13 cellular contexts compared by ENCODE assay signal in the genomic region with DNA sequence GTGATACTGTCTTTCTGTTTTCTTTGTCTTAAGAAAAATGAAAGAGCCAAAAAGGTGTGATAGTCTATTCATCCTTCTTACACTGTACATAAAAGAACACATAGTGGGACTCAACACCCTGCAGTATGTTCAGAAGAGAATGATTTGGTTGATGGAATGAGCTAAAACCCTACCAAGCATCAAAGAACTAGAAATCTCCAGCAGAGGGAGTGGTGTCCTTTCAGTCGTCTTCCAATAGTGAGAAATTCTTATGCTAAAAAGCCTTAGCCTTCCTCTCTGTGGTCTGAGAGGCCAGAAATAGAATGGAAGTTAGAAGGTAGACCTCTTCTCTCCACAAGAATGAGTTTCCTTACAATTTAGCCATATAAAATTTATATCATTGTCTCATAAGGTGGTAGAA.
DNase-seq lines count a peak whose midpoint lies in the region; ATAC-seq and TF ChIP-seq lines count a peak whose summit lies in the region.
"Had no signal": no experiment of that assay in that cellular context is flagged by ENCODE, and none has a peak within 500 bp of the region (broad histone marks: within the 10 kb centered on the region; RNA-seq: fewer than 3 reads in every experiment).

No MANE protein-coding gene starts in this region.

- WGBS in right lobe of liver (ENCODE audit: insufficient coverage, low coverage, low lambda C conversion rate, missing lambda C conversion rate), result 0% methylated on average over 1 of the region's 1 CpG

- no peak overlapping the region for H3K4me3 ChIP-seq in Karpas-422 (ENCODE audit: low read length)
- no peak overlapping the region for H3K4me3 ChIP-seq in right lobe of liver
- H3K4me3 ChIP-seq: body of pancreas, GM23248 had no signal

- H3K9me3 Mint-ChIP-seq in natural killer cell, result peaks cover 3 to 6% of the 10 kb centered on the region in 2 donors

- no peak for TF ChIP-seq POLR2A in right lobe of liver (IDR thresholded peaks at IDR 0.05)

- TF ChIP-seq CTCF in right lobe of liver (IDR thresholded peaks at IDR 0.05) (peak; percentile 29 to 50 (median 46)), natural killer cell (IDR thresholded peaks at IDR 0.05) (no peak)

- H3K36me3 ChIP-seq in Karpas-422 (ENCODE audit: insufficient read depth, low read length), result no peaks in the 10 kb centered on the region
- H3K36me3 ChIP-seq in right lobe of liver, result no peaks in the 10 kb centered on the region

- no peaks in the 10 kb centered on the region for H3K79me2 ChIP-seq in Karpas-422 (ENCODE audit: low read length)

- H3K9me3 ChIP-seq in Karpas-422 (ENCODE audit: low read length) (no peaks in the 10 kb centered on the region), right lobe of liver (no peaks in the 10 kb centered on the region)
- H3K9me3 ChIP-seq: body of pancreas had no signal

- H3K27ac ChIP-seq in Karpas-422 (ENCODE audit: low read length), result no peak overlapping the region
- H3K27ac ChIP-seq in right lobe of liver, result no peak overlapping the region
- H3K27ac ChIP-seq: body of pancreas, GM23248 had no signal

- H3K27ac Mint-ChIP-seq in natural killer cell, result no peak overlapping the region

- intact Hi-C loops in right lobe of liver (cut with DNase I), result no loop called here
- intact Hi-C loops in natural killer cell (cut with micrococcal nuclease), result no loop called here

- H4K20me1 ChIP-seq in Karpas-422 (ENCODE audit: insufficient read depth, low read depth, low read length), result no peaks in the 10 kb centered on the region

- no peaks in the 10 kb centered on the region for H3K27me3 Mint-ChIP-seq in natural killer cell (ENCODE audit: low read depth in 2 of 2)

- peak; percentile 58 to 87 (median 68) for ATAC-seq in right lobe of liver
- no peak for ATAC-seq in GM18520 (IDR thresholded peaks at IDR 0.05; ENCODE audit: unreplicated experiment)
- no peak for ATAC-seq in GM21526 (IDR thresholded peaks at IDR 0.05; ENCODE audit: low FRiP score, unreplicated experiment)
- no peak for ATAC-seq in natural killer cell
- ATAC-seq: body of pancreas had no signal

- H3K9ac ChIP-seq in Karpas-422 (ENCODE audit: low read length), result no peak overlapping the region
- H3K9ac ChIP-seq: GM23248 had no signal

- H2AFZ ChIP-seq in Karpas-422 (ENCODE audit: low read length), result no peak overlapping the region
- H2AFZ ChIP-seq: GM23248 had no signal

- no peak overlapping the region for H3K4me3 Mint-ChIP-seq in natural killer cell

- no peaks in the 10 kb centered on the region for H3K27me3 ChIP-seq in Karpas-422 (ENCODE audit: low read length)
- no peaks in the 10 kb centered on the region for H3K27me3 ChIP-seq in right lobe of liver
- H3K27me3 ChIP-seq: body of pancreas had no signal

- DNase-seq in DMS114 treated with DMSO at 0.1 percent for 48 hours (lab: John Stamatoyannopoulos, UW; ENCODE audit: unreplicated experiment) (peak; percentile 2), Karpas-422 (peak; percentile 44), SK-N-DZ (ENCODE audit: low spot score) (peak; percentile 24), right lobe of liver (no peak), natural killer cell (no peak)
- no peak for DNase-seq in activated CD4-positive, alpha-beta T cell treated with anti-CD3 and anti-CD28 coated beads for 4 hours
- DNase-seq: activated CD4-positive, CD25-positive, alpha-beta regulatory T cell treated with anti-CD3 and anti-CD28 coated beads, Interleukin-2, amount 50 U/mL, for 72 hours; body of pancreas; GM23248; hypothalamus; right cardiac atrium had no signal

- H3K36me3 Mint-ChIP-seq in natural killer cell, result no peaks in the 10 kb centered on the region

- no peaks in the 10 kb centered on the region for H3K9me2 ChIP-seq in Karpas-422 (replicated peaks; ENCODE audit: insufficient read depth, low read length)

- no peaks in the 10 kb centered on the region for H3K4me1 Mint-ChIP-seq in natural killer cell

- H3K4me2 ChIP-seq in Karpas-422 (ENCODE audit: low read depth, low read length, poor library complexity, severe bottlenecking), result no peak overlapping the region

- H3K4me1 ChIP-seq in Karpas-422 (ENCODE audit: low read length), result no peaks in the 10 kb centered on the region
- no peaks in the 10 kb centered on the region for H3K4me1 ChIP-seq in right lobe of liver
- H3K4me1 ChIP-seq: body of pancreas had no signal

Comparison
In these comparisons a context has a peak if more than half of its experiments do, and no peak if none do; other contexts are left out.
1. DNase-seq: peak in DMS114 treated with DMSO at 0.1 percent for 48 hours (single experiment), Karpas-422 (single experiment) and SK-N-DZ (single experiment); none in right lobe of liver (0 of 3), activated CD4-positive, alpha-beta T cell treated with anti-CD3 and anti-CD28 coated beads for 4 hours (0 of 2) and natural killer cell (single experiment).
2. ATAC-seq: peak in right lobe of liver (4 of 4); none in GM18520 (single experiment), GM21526 (single experiment) and natural killer cell (0 of 3).